In the genomic region with DNA sequence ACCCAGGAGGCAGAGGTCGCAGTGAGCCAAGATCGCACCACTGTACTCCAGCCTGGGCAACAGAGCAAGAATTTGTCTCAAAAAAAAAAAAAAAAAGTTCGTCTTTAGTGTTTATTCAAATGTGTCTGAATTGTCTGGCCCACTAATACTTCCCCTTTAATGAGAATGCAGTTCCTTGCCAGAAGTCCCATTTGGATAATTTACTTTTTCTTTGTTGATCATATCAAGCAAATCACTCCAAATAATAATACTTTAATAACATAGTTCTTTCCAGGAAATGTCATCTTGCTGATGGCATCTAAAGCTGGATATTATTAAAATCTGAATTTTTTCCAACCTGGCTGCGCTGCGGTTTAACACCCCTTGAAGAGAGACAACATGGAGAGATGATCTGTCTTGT, we compare ENCODE assay signal across 18 cellular contexts.
DNase-seq lines count a peak whose midpoint lies in the region; ATAC-seq and TF ChIP-seq lines count a peak whose summit lies in the region.
"Had no signal": no experiment of that assay in that cellular context is flagged by ENCODE, and none has a peak within 500 bp of the region (broad histone marks: within the 10 kb centered on the region; RNA-seq: fewer than 3 reads in every experiment).

No MANE protein-coding gene starts in this region.

- DNase-seq in NCI-H1048 (lab: John Stamatoyannopoulos, UW) (peak; percentile 29), NCI-H1105 (lab: John Stamatoyannopoulos, UW) (peak; percentile 7), body of pancreas (no peak), DMS 273 (lab: John Stamatoyannopoulos, UW; ENCODE audit: unreplicated experiment) (no peak), sciatic nerve (ENCODE audit: low spot score) (no peak)
- DNase-seq: 8988T; ACHN; BE2C; C1 segment of cervical spinal cord; CD4-positive, alpha-beta memory T cell; CD4-positive, CD25-positive, alpha-beta regulatory T cell; CD8-positive, alpha-beta memory T cell; COR-L47; DMS79 treated with DMSO at 0.1 percent for 48 hours; GF-D8 had no signal

- H3K9me3 ChIP-seq in body of pancreas, result no peaks in the 10 kb centered on the region
- H3K9me3 ChIP-seq: BE2C had no signal

- WGBS in body of pancreas, 2 donors, result 83 to 91% methylated on average over 4 to 5 of the region's 5 CpGs
- WGBS in urinary bladder, result 71% methylated on average over 5 of the region's 5 CpGs

- H3K4me1 ChIP-seq in body of pancreas (peaks cover 73% of the 10 kb centered on the region), urinary bladder (ENCODE audit: insufficient read depth) (no peaks in the 10 kb centered on the region)
- H3K4me1 ChIP-seq: BLaER1 had no signal

- no peak for ATAC-seq in body of pancreas
- no peak for ATAC-seq in sciatic nerve
- ATAC-seq in GM18870 (IDR thresholded peaks at IDR 0.05; ENCODE audit: unreplicated experiment), result no peak

- TF ChIP-seq POLR2A in body of pancreas (IDR thresholded peaks at IDR 0.05), result no peak

- H3K4me3 ChIP-seq in body of pancreas (no peak overlapping the region), urinary bladder (ENCODE audit: low read depth, low read length) (no peak overlapping the region)
- H3K4me3 ChIP-seq: BLaER1 had no signal

- H3K27ac ChIP-seq in body of pancreas (peak overlapping the region in 3 of 4 donors; percentile 21 to 80 (median 22)), urinary bladder (ENCODE audit: low read depth) (peak overlapping the region; percentile 10)
- H3K27ac ChIP-seq: BLaER1 had no signal

- intact Hi-C loops in body of pancreas (cut with DNase I), result no loop called here
- intact Hi-C loops in sciatic nerve (cut with DNase I), result no loop called here

- TF ChIP-seq CTCF in body of pancreas (IDR thresholded peaks at IDR 0.05), result no peak

- H3K36me3 ChIP-seq in body of pancreas (replicated peaks in 1 of 2; ENCODE audit: insufficient read depth in 1 of 2, low read depth in 2 of 2) (no peaks in the 10 kb centered on the region), urinary bladder (ENCODE audit: insufficient read depth) (no peaks in the 10 kb centered on the region)
- H3K36me3 ChIP-seq: BE2C, BLaER1 had no signal

- no peaks in the 10 kb centered on the region for H3K27me3 ChIP-seq in body of pancreas
- H3K27me3 ChIP-seq: BE2C, BLaER1 had no signal

Comparison
In these comparisons a context has a peak if more than half of its experiments do, and no peak if none do; other contexts are left out.
1. DNase-seq: peak in NCI-H1048 (single experiment) and NCI-H1105 (single experiment); none in body of pancreas (0 of 4), DMS 273 (single experiment) and sciatic nerve (single experiment).